20 cellular contexts compared by ENCODE assay signal in genomic region chr2:158644139-158644538, GRCh38.
DNase-seq lines count a peak whose midpoint lies in the region; TF ChIP-seq lines count a peak whose summit lies in the region.
"Had no signal": no experiment of that assay in that cellular context is flagged by ENCODE, and none has a peak within 500 bp of the region (broad histone marks: within the 10 kb centered on the region; RNA-seq: fewer than 3 reads in every experiment).

No MANE protein-coding gene starts in this region.

- no peaks in the 10 kb centered on the region for H3F3A ChIP-seq in neural progenitor cell (ENCODE audit: low read depth)

- H3K27me3 ChIP-seq in neural progenitor cell: no peaks in the 10 kb centered on the region
- H3K27me3 ChIP-seq: esophagus muscularis mucosa, right lobe of liver, tibial artery had no signal

- no peak overlapping the region for H3K27ac ChIP-seq in neural progenitor cell
- H3K27ac ChIP-seq: esophagus muscularis mucosa, right lobe of liver, RWPE1, tibial artery had no signal

- H3K4me1 Mint-ChIP-seq in HFFc6 (ENCODE audit: low read depth) (peaks cover 18% of the 10 kb centered on the region), neural progenitor cell (peaks cover 5% of the 10 kb centered on the region)

- no peak for TF ChIP-seq CTCF in AG09309 (IDR thresholded peaks at IDR 0.05; ENCODE audit: control insufficient read depth, insufficient read depth, low read depth, low read length, missing control alignments)
- no peak for TF ChIP-seq CTCF in HFFc6 (IDR thresholded peaks at IDR 0.05)
- TF ChIP-seq CTCF in foreskin fibroblast (IDR thresholded peaks at IDR 0.05; ENCODE audit: low read depth, low read length): no peak
- TF ChIP-seq CTCF in neural progenitor cell (IDR thresholded peaks at IDR 0.05): no peak

- no peak overlapping the region for H3K4me2 ChIP-seq in neural progenitor cell

- H3K36me3 Mint-ChIP-seq in HFFc6 (ENCODE audit: low read depth) (peaks cover 30% of the 10 kb centered on the region), neural progenitor cell (peaks cover 22% of the 10 kb centered on the region)

- no peak overlapping the region for H2AFZ ChIP-seq in neural progenitor cell (replicated peaks)

- H3K9me3 ChIP-seq in neural progenitor cell (ENCODE audit: low read depth): no peaks in the 10 kb centered on the region
- H3K9me3 ChIP-seq: esophagus muscularis mucosa, right lobe of liver, tibial artery had no signal

- no peaks in the 10 kb centered on the region for H3K79me2 ChIP-seq in neural progenitor cell (ENCODE audit: low read depth)

- no peaks in the 10 kb centered on the region for H3K4me1 ChIP-seq in neural progenitor cell
- H3K4me1 ChIP-seq: esophagus muscularis mucosa, right lobe of liver, tibial artery had no signal

- H3K9me3 Mint-ChIP-seq in HFFc6: no peaks in the 10 kb centered on the region
- H3K9me3 Mint-ChIP-seq in neural progenitor cell: no peaks in the 10 kb centered on the region
- H3K9me3 Mint-ChIP-seq: memory B cell had no signal

- no peak overlapping the region for H3K4me3 ChIP-seq in AG09309 (ENCODE audit: control insufficient read depth, low read depth, low read length)
- H3K4me3 ChIP-seq in foreskin fibroblast (ENCODE audit: low read depth in 1 of 2, low read length in 2 of 2): no peak overlapping the region
- H3K4me3 ChIP-seq in neural progenitor cell: no peak overlapping the region
- H3K4me3 ChIP-seq: esophagus muscularis mucosa, right lobe of liver, tibial artery had no signal

- H3K27me3 Mint-ChIP-seq in HFFc6 (ENCODE audit: insufficient read depth) (no peaks in the 10 kb centered on the region; the same call in 1 of the 2 replicates), neural progenitor cell (ENCODE audit: insufficient read depth, low read depth) (no peaks in the 10 kb centered on the region)
- H3K27me3 Mint-ChIP-seq: memory B cell had no signal

- H3K9ac ChIP-seq in neural progenitor cell: no peak overlapping the region

- no peaks in the 10 kb centered on the region for H3K36me3 ChIP-seq in neural progenitor cell

- peak; percentile 75 for DNase-seq in AG09309 (ENCODE audit: low read depth)
- peak; percentile 85 for DNase-seq in HFFc6
- DNase-seq in amniotic epithelial cell (ENCODE audit: low read depth): peak; percentile 95
- DNase-seq in foreskin fibroblast: peak; percentile 28 to 70
- DNase-seq in NCI-H2171 (lab: John Stamatoyannopoulos, UW): no peak
- no peak for DNase-seq in CD1c-positive myeloid dendritic cell (ENCODE audit: extremely low spot score)
- DNase-seq in neural progenitor cell (ENCODE audit: low spot score): no peak
- no peak for DNase-seq in SHP77 treated with DMSO at 0.1 percent for 48 hours (lab: John Stamatoyannopoulos, UW)
- DNase-seq: activated CD4-positive, alpha-beta T cell treated with anti-CD3 and anti-CD28 coated beads, Interleukin-2, amount 50 U/mL, for 1 hour; activated T-cell treated with anti-CD3 and anti-CD28 coated beads, Interleukin-2, amount 50 U/mL, for 48 hours; dermis blood vessel endothelial cell; DMS153; NCI-H2081; nucleus accumbens; right lobe of liver; stimulated activated CD4-positive, alpha-beta T cell treated with anti-CD3 and anti-CD28 coated beads, Interleukin-4, amount 100 ng/mL, for 24 hours; tibial artery had no signal

- H3K4me3 Mint-ChIP-seq in HFFc6 (no peak overlapping the region), neural progenitor cell (no peak overlapping the region)
- H3K4me3 Mint-ChIP-seq: memory B cell had no signal

- H3K27ac Mint-ChIP-seq in HFFc6 (peak overlapping the region; percentile 63), neural progenitor cell (no peak overlapping the region)
- H3K27ac Mint-ChIP-seq: memory B cell had no signal

- no peaks in the 10 kb centered on the region for H4K20me1 ChIP-seq in neural progenitor cell (ENCODE audit: low read depth)

Comparison
In these comparisons a context has a peak if more than half of its experiments do, and no peak if none do; other contexts are left out.
1. DNase-seq: peak in AG09309 (single experiment), HFFc6 (single experiment), amniotic epithelial cell (single experiment) and foreskin fibroblast (2 of 2); none in NCI-H2171 (single experiment), CD1c-positive myeloid dendritic cell (single experiment), neural progenitor cell (single experiment) and SHP77 treated with DMSO at 0.1 percent for 48 hours (single experiment).